In genomic region chr13:36818483-36819063, GRCh38 we compare ENCODE assay signal across 8 cellular contexts. TPM values are rescaled to one million over a fixed set of nuclear protein-coding genes. Genes with fewer than 3 reads are reported as not detected.
DNase-seq lines count a peak whose midpoint lies in the region; ATAC-seq and TF ChIP-seq lines count a peak whose summit lies in the region.

No MANE protein-coding gene starts in this region.

- no peak; the same call in 2 of the 3 replicates for ATAC-seq in RWPE2 (ENCODE audit: low read depth)

- TF ChIP-seq CTCF in RWPE2 (IDR thresholded peaks at IDR 0.05; ENCODE audit: poor library complexity, severe bottlenecking) (no peak), fibroblast of mammary gland (conservative IDR thresholded peaks at IDR 0.05; ENCODE audit: control insufficient read depth, insufficient read depth, low read depth, low read length) (no peak), progenitor cell of endocrine pancreas (IDR thresholded peaks at IDR 0.05; ENCODE audit: unreplicated experiment) (no peak)

- H3K4me3 Mint-ChIP-seq in progenitor cell of endocrine pancreas (ENCODE audit: low read depth): peak overlapping the region; percentile 91

- peaks cover 5% of the 10 kb centered on the region for H3K4me1 ChIP-seq in RWPE2 (ENCODE audit: insufficient read depth, poor library complexity, severe bottlenecking)

- H3K27me3 ChIP-seq in H7 (ENCODE audit: control insufficient read depth, insufficient read depth, low read length): peaks cover 3% of the 10 kb centered on the region; the same call in 1 of the 2 replicates
- H3K27me3 ChIP-seq in RWPE2 (ENCODE audit: insufficient read depth, poor library complexity, severe bottlenecking): no peaks in the 10 kb centered on the region

- DNase-seq in GM03348 (ENCODE audit: low spot score) (peak; percentile 6), H7 (no peak), RWPE2 (ENCODE audit: low spot score) (no peak), fibroblast of mammary gland (ENCODE audit: low read depth) (peak; percentile 24), progenitor cell of endocrine pancreas (ENCODE audit: low spot score, unreplicated experiment) (no peak), amniotic stem cell (lab: John Stamatoyannopoulos, UW) (no peak), NCI-H345 (lab: John Stamatoyannopoulos, UW) (no peak), NCI-H2081 (lab: John Stamatoyannopoulos, UW) (no peak)

- H3K27ac Mint-ChIP-seq in progenitor cell of endocrine pancreas: peak overlapping the region; percentile 76

- H3K9me3 ChIP-seq in RWPE2 (ENCODE audit: severe bottlenecking): no peaks in the 10 kb centered on the region

- no peaks in the 10 kb centered on the region for H3K36me3 Mint-ChIP-seq in progenitor cell of endocrine pancreas (ENCODE audit: insufficient read depth)

- H3K27ac ChIP-seq in RWPE2 (ENCODE audit: poor library complexity, severe bottlenecking): no peak overlapping the region

- H3K9me3 Mint-ChIP-seq in progenitor cell of endocrine pancreas (ENCODE audit: low read depth): no peaks in the 10 kb centered on the region

- peak overlapping the region; percentile 68 for H3K4me3 ChIP-seq in H7 (ENCODE audit: insufficient read depth, low read depth, low read length)
- H3K4me3 ChIP-seq in RWPE2 (ENCODE audit: severe bottlenecking): peak overlapping the region; percentile 85
- H3K4me3 ChIP-seq in fibroblast of mammary gland (ENCODE audit: control insufficient read depth, low read depth, low read length): peak overlapping the region; percentile 66

- no peaks in the 10 kb centered on the region for H3K27me3 Mint-ChIP-seq in progenitor cell of endocrine pancreas

- H3K36me3 ChIP-seq in H7 (replicated peaks; ENCODE audit: control insufficient read depth, insufficient read depth, low read length) (no peaks in the 10 kb centered on the region), RWPE2 (ENCODE audit: low read depth) (peaks cover 9% of the 10 kb centered on the region; the same call in 1 of the 2 replicates)

- H3K4me1 Mint-ChIP-seq in progenitor cell of endocrine pancreas (ENCODE audit: low read depth): peaks cover 22% of the 10 kb centered on the region

RNA-seq across cellular contexts. Expression of gene RFXAP, which starts 0.4 kb away (rescaled TPM):
- total RNA-seq in H7 (2014; rRNA removed; shearing (Covaris generic)): 1.5 and 3.7 TPM in 2 replicates
- total RNA-seq in progenitor cell of endocrine pancreas: 11.7 and 13.3 TPM in 2 replicates

Comparison
In these comparisons a context has a peak if more than half of its experiments do, and no peak if none do; other contexts are left out.
1. DNase-seq: peak in GM03348 (single experiment) and fibroblast of mammary gland (single experiment); none in H7 (single experiment), RWPE2 (single experiment), progenitor cell of endocrine pancreas (single experiment), amniotic stem cell (single experiment), NCI-H345 (single experiment) and NCI-H2081 (0 of 2).
2. Peak in every context shown above with its lines, with median percentiles within 50 percentile points of each other: H3K4me3 ChIP-seq.